6 cellular contexts compared by ENCODE assay signal in genomic region chr1:155893389-155894142, GRCh38. TPM values are rescaled to one million over a fixed set of nuclear protein-coding genes. Genes with fewer than 3 reads are reported as not detected.
A peak's percentile ranks its signal among the peaks of the same experiment; 100 is the strongest.
DNase-seq lines count a peak whose midpoint lies in the region; ATAC-seq lines count a peak whose summit lies in the region.

No MANE protein-coding gene starts in this region.

- no peaks in the 10 kb centered on the region for H3K9me3 ChIP-seq in mesenchymal stem cell (ENCODE audit: control insufficient read depth, low read length)

- H4K8ac ChIP-seq in mesenchymal stem cell (ENCODE audit: low read length), result peak overlapping the region; percentile 19

- H3K27me3 Mint-ChIP-seq in activated naive CD8-positive, alpha-beta T cell, result no peaks in the 10 kb centered on the region

- no peak for ATAC-seq in GM19452 (IDR thresholded peaks at IDR 0.05; ENCODE audit: unreplicated experiment)

- H3K4me3 ChIP-seq in mesenchymal stem cell (ENCODE audit: insufficient read depth in 1 of 2, low read depth in 1 of 2, low read length in 2 of 2), result no peak overlapping the region

- H3K9me3 Mint-ChIP-seq in activated naive CD8-positive, alpha-beta T cell (ENCODE audit: low read depth), result no peaks in the 10 kb centered on the region

- H2AFZ ChIP-seq in mesenchymal stem cell (ENCODE audit: low read depth, low read length), result no peak overlapping the region

- H2BK12ac ChIP-seq in mesenchymal stem cell (ENCODE audit: low read length in 2 of 2), result peak overlapping the region in 1 of 2 experiments; percentile 50

- H3K27me3 ChIP-seq in mesenchymal stem cell (ENCODE audit: control insufficient read depth in 1 of 2, insufficient read depth in 1 of 2, low read length in 2 of 2), result no peaks in the 10 kb centered on the region

- H3K4ac ChIP-seq in mesenchymal stem cell (ENCODE audit: low read depth in 1 of 2, low read length in 2 of 2), result peak overlapping the region in 1 of 2 experiments; percentile 20

- H3K14ac ChIP-seq in mesenchymal stem cell (ENCODE audit: low read length in 2 of 2), result no peak overlapping the region

- H2BK120ac ChIP-seq in mesenchymal stem cell (ENCODE audit: low read depth, low read length), result peak overlapping the region; percentile 64

- H3K4me1 ChIP-seq in mesenchymal stem cell (ENCODE audit: control insufficient read depth, insufficient read depth, low read depth, low read length), result peaks cover 11% of the 10 kb centered on the region

- peak overlapping the region; percentile 76 for H3K9ac ChIP-seq in mesenchymal stem cell (ENCODE audit: low read length)

- peaks cover 2% of the 10 kb centered on the region for H3K36me3 Mint-ChIP-seq in activated naive CD8-positive, alpha-beta T cell

- H3K4me1 Mint-ChIP-seq in activated naive CD8-positive, alpha-beta T cell (ENCODE audit: low read depth), result peaks cover 16% of the 10 kb centered on the region

- peak overlapping the region; percentile 48 for H2BK15ac ChIP-seq in mesenchymal stem cell (ENCODE audit: low read depth, poor library complexity, severe bottlenecking)

- peak overlapping the region; percentile 24 to 52 for H3K18ac ChIP-seq in mesenchymal stem cell (ENCODE audit: low read depth in 1 of 2, low read length in 2 of 2)

- H2AK5ac ChIP-seq in mesenchymal stem cell (ENCODE audit: low read length, severe bottlenecking), result peak overlapping the region; percentile 26

- H3K27ac ChIP-seq in mesenchymal stem cell (ENCODE audit: low read length, poor library complexity, severe bottlenecking), result peak overlapping the region; percentile 82

- no peak overlapping the region for H4K91ac ChIP-seq in mesenchymal stem cell (ENCODE audit: low read length)

- H3K79me1 ChIP-seq in mesenchymal stem cell (replicated peaks; ENCODE audit: low read length, poor library complexity, severe bottlenecking), result peaks cover 2% of the 10 kb centered on the region

- H3K23ac ChIP-seq in mesenchymal stem cell (ENCODE audit: low read length in 2 of 2), result no peak overlapping the region

- peak; percentile 91 for DNase-seq in H4 (ENCODE audit: low spot score)
- peak; percentile 91 for DNase-seq in mesenchymal stem cell
- no peak for DNase-seq in midbrain (lab: John Stamatoyannopoulos, UW)
- no peak for DNase-seq in NCI-H1105 (lab: John Stamatoyannopoulos, UW)

- no peak overlapping the region for H2BK5ac ChIP-seq in mesenchymal stem cell (ENCODE audit: low read depth, low read length, poor library complexity, severe bottlenecking)

- peak overlapping the region; percentile 3 for H3K4me3 Mint-ChIP-seq in activated naive CD8-positive, alpha-beta T cell

- no peak overlapping the region for H3K4me2 ChIP-seq in mesenchymal stem cell (ENCODE audit: low read length, poor library complexity, severe bottlenecking)

- peaks cover 11 to 25% of the 10 kb centered on the region in 2 experiments for H3K36me3 ChIP-seq in mesenchymal stem cell (ENCODE audit: control insufficient read depth in 1 of 2, insufficient read depth in 2 of 2, low read depth in 1 of 2, low read length in 2 of 2)

- WGBS in mesenchymal stem cell, result 49% methylated on average over 9 of the region's 10 CpGs

- peak overlapping the region; percentile 16 for H3K27ac Mint-ChIP-seq in activated naive CD8-positive, alpha-beta T cell

RNA-seq across cellular contexts. Expression of gene RIT1, which starts 17.6 kb away (rescaled TPM):
- total RNA-seq in H4 (2014; rRNA removed; shearing (Covaris generic)), result 45.8 and 46.5 TPM in 2 replicates
- polyA plus RNA-seq in mesenchymal stem cell (2013, experiment 1 of 2), result 33.9 TPM
- 33.9 TPM for polyA plus RNA-seq in mesenchymal stem cell (2013, experiment 2 of 2)

RNA-seq across cellular contexts. Expression of gene SYT11, which starts 34.2 kb away (rescaled TPM):
- total RNA-seq in H4 (2014; rRNA removed; shearing (Covaris generic)), result 2.9 and 3.4 TPM in 2 replicates
- 4.0 TPM for polyA plus RNA-seq in mesenchymal stem cell (2013, experiment 1 of 2)
- 3.9 TPM for polyA plus RNA-seq in mesenchymal stem cell (2013, experiment 2 of 2)

RNA-seq across cellular contexts. Expression of gene GON4L, which starts 36.6 kb away (rescaled TPM):
- 7.1 and 11.0 TPM in 2 replicates for total RNA-seq in H4 (2014; rRNA removed; shearing (Covaris generic))
- polyA plus RNA-seq in mesenchymal stem cell (2013, experiment 1 of 2), result 15.9 TPM
- 14.2 TPM for polyA plus RNA-seq in mesenchymal stem cell (2013, experiment 2 of 2)

RNA-seq across cellular contexts. Expression of gene KHDC4, which starts 40.6 kb away (rescaled TPM):
- 14.9 and 22.3 TPM in 2 replicates for total RNA-seq in H4 (2014; rRNA removed; shearing (Covaris generic))
- 18.9 TPM for polyA plus RNA-seq in mesenchymal stem cell (2013, experiment 1 of 2)
- 17.3 TPM for polyA plus RNA-seq in mesenchymal stem cell (2013, experiment 2 of 2)

RNA-seq across cellular contexts. Expression of gene RXFP4, which starts 47.9 kb away (rescaled TPM):
- total RNA-seq in H4 (2014; rRNA removed; shearing (Covaris generic)), result not detected in 2 replicates
- polyA plus RNA-seq in mesenchymal stem cell (2013, experiment 1 of 2), result not detected
- polyA plus RNA-seq in mesenchymal stem cell (2013, experiment 2 of 2), result not detected

Comparison
In these comparisons a context has a peak if more than half of its experiments do, and no peak if none do; other contexts are left out.
1. DNase-seq: peak in H4 (single experiment) and mesenchymal stem cell (single experiment); none in midbrain (single experiment) and NCI-H1105 (single experiment).